In genomic region chr16:89409161-89409711, GRCh38 we compare ENCODE assay signal across 9 cellular contexts.
DNase-seq lines count a peak whose midpoint lies in the region; ATAC-seq and TF ChIP-seq lines count a peak whose summit lies in the region.
"Had no signal": no experiment of that assay in that cellular context is flagged by ENCODE, and none has a peak within 500 bp of the region (broad histone marks: within the 10 kb centered on the region; RNA-seq: fewer than 3 reads in every experiment).

No MANE protein-coding gene starts in this region.

- H3K36me3 ChIP-seq in CD4-positive, CD25-positive, alpha-beta regulatory T cell (ENCODE audit: control insufficient read depth, insufficient read depth, low read length) = peaks cover 2% of the 10 kb centered on the region
- H3K36me3 ChIP-seq in brain microvascular endothelial cell (replicated peaks) = no peaks in the 10 kb centered on the region
- peaks cover 1 to 2% of the 10 kb centered on the region in 2 experiments for H3K36me3 ChIP-seq in trophoblast cell (ENCODE audit: control insufficient read depth in 1 of 2, insufficient read depth in 2 of 2, low read length in 2 of 2)
- H3K36me3 ChIP-seq in left lung = no peaks in the 10 kb centered on the region

- no peak overlapping the region for H2BK12ac ChIP-seq in trophoblast cell (ENCODE audit: low read length)

- peak overlapping the region; percentile 91 for H3K27ac ChIP-seq in CD4-positive, CD25-positive, alpha-beta regulatory T cell (ENCODE audit: insufficient read depth, low read length, poor library complexity, severe bottlenecking)
- H3K27ac ChIP-seq in brain microvascular endothelial cell (no peak overlapping the region), trophoblast cell (ENCODE audit: low read depth, low read length) (peak overlapping the region; percentile 6), left lung (peak overlapping the region in 1 of 2 donors; percentile 45)

- no peak overlapping the region for H3K9ac ChIP-seq in trophoblast cell (ENCODE audit: low read length)

- no peaks in the 10 kb centered on the region for H3K9me3 Mint-ChIP-seq in CD4-positive, CD25-positive, alpha-beta regulatory T cell
- no peaks in the 10 kb centered on the region for H3K9me3 Mint-ChIP-seq in WTC11

- no peak overlapping the region for H2AK5ac ChIP-seq in trophoblast cell (ENCODE audit: low read length)

- ATAC-seq in CD4-positive, CD25-positive, alpha-beta regulatory T cell (ENCODE audit: low read depth in 2 of 2) = peak; percentile 74 to 75
- no peak for ATAC-seq in WTC11
- no peak for ATAC-seq in left lung

- TF ChIP-seq CTCF in WTC11 (IDR thresholded peaks at IDR 0.05) = no peak
- TF ChIP-seq CTCF in brain microvascular endothelial cell (IDR thresholded peaks at IDR 0.05; ENCODE audit: low read depth, low read length, missing control alignments) = no peak
- TF ChIP-seq CTCF in left lung (IDR thresholded peaks at IDR 0.05) = no peak

- no CpG with 5 or more reads among the region's 13 CpGs for WGBS in trophoblast cell (ENCODE audit: extremely low coverage, insufficient coverage, insufficient read length)

- H3K4ac ChIP-seq in trophoblast cell (ENCODE audit: low read depth, low read length) = peak overlapping the region; percentile 80

- no peak overlapping the region for H2BK5ac ChIP-seq in trophoblast cell (ENCODE audit: low read depth, low read length, poor library complexity)

- no peak overlapping the region for H2AFZ ChIP-seq in trophoblast cell (ENCODE audit: insufficient read depth, low read length, poor library complexity)

- no peak overlapping the region for H3K23ac ChIP-seq in trophoblast cell (ENCODE audit: low read length)

- peak overlapping the region; percentile 90 to 96 (median 95) for H3K27ac Mint-ChIP-seq in CD4-positive, CD25-positive, alpha-beta regulatory T cell
- peak overlapping the region; percentile 79; the same call in 1 of the 2 replicates for H3K27ac Mint-ChIP-seq in WTC11

- H3K27me3 Mint-ChIP-seq in CD4-positive, CD25-positive, alpha-beta regulatory T cell = no peaks in the 10 kb centered on the region
- no peaks in the 10 kb centered on the region for H3K27me3 Mint-ChIP-seq in WTC11 (ENCODE audit: low read depth)

- H3K4me1 ChIP-seq in CD4-positive, CD25-positive, alpha-beta regulatory T cell (ENCODE audit: control insufficient read depth, insufficient read depth, low read length, poor library complexity, severe bottlenecking) = peaks cover 99% of the 10 kb centered on the region
- H3K4me1 ChIP-seq in trophoblast cell (ENCODE audit: control insufficient read depth in 1 of 2, insufficient read depth in 2 of 2, low read length in 2 of 2) (peaks cover 44 to 59% of the 10 kb centered on the region in 2 experiments), left lung (peaks cover 50 to 86% of the 10 kb centered on the region in 2 donors)

- POLR2A ChIA-PET in WTC11 (lab: Charles Lee) = interaction anchor here (0.7 to 0.8 kb wide), 2 partner anchors 94 to 723 kb away, joined by 3 read pairs; partner anchors contain the start of gene SNAI3

- peaks cover 4% of the 10 kb centered on the region for H3K79me1 ChIP-seq in trophoblast cell (ENCODE audit: low read length)

- DNase-seq in CD4-positive, CD25-positive, alpha-beta regulatory T cell = peak; percentile 71 to 82 (median 79)
- DNase-seq in WTC11 (ENCODE audit: low spot score) = no peak
- peak; percentile 14 for DNase-seq in brain microvascular endothelial cell
- peak in 1 of 2 donors; percentile 37 for DNase-seq in trophoblast cell
- DNase-seq in DMS 273 treated with DMSO at 0.1 percent for 48 hours (lab: John Stamatoyannopoulos, UW) = no peak
- DNase-seq in left lung = no peak
- DNase-seq in SHP77 (lab: John Stamatoyannopoulos, UW) = no peak
- no peak for DNase-seq in NCI-H748 treated with DMSO at 0.1 percent for 48 hours (lab: John Stamatoyannopoulos, UW)
- DNase-seq: NCI-H2107 had no signal

- H2BK120ac ChIP-seq in trophoblast cell (ENCODE audit: insufficient read depth, low read length, poor library complexity) = no peak overlapping the region

- intact Hi-C loops in left lung (cut with DNase I) = no loop called here

- in situ Hi-C loops in brain microvascular endothelial cell (cut with HindIII; ENCODE audit: low pct_ligation_motif_present, low sequenced_read_pairs) = no loop called here

- H3K36me3 Mint-ChIP-seq in CD4-positive, CD25-positive, alpha-beta regulatory T cell = no peaks in the 10 kb centered on the region
- H3K36me3 Mint-ChIP-seq in WTC11 = no peaks in the 10 kb centered on the region

- no peak overlapping the region for H4K12ac ChIP-seq in trophoblast cell (ENCODE audit: low read depth, low read length)

- H3K4me3 ChIP-seq in CD4-positive, CD25-positive, alpha-beta regulatory T cell (ENCODE audit: low read depth, low read length) = peak overlapping the region; percentile 64
- no peak overlapping the region for H3K4me3 ChIP-seq in brain microvascular endothelial cell (ENCODE audit: low read depth, low read length)
- no peak overlapping the region for H3K4me3 ChIP-seq in trophoblast cell (ENCODE audit: low read depth, low read length)
- H3K4me3 ChIP-seq in left lung = no peak overlapping the region

- peaks cover 29 to 90% (median 65%) of the 10 kb centered on the region in 4 donors for H3K4me1 Mint-ChIP-seq in CD4-positive, CD25-positive, alpha-beta regulatory T cell
- peaks cover 87% of the 10 kb centered on the region for H3K4me1 Mint-ChIP-seq in WTC11

- H3K4me2 ChIP-seq in trophoblast cell (ENCODE audit: low read length) = peak overlapping the region; percentile 39

- H3K79me2 ChIP-seq in trophoblast cell (ENCODE audit: control insufficient read depth, insufficient read depth, low read length, poor library complexity) = peaks cover 32% of the 10 kb centered on the region

- H4K91ac ChIP-seq in trophoblast cell (ENCODE audit: low read depth, low read length) = no peak overlapping the region

- peak overlapping the region; percentile 35 to 86 (median 82) for H3K4me3 Mint-ChIP-seq in CD4-positive, CD25-positive, alpha-beta regulatory T cell
- H3K4me3 Mint-ChIP-seq in WTC11 = no peak overlapping the region

- H3K9me3 ChIP-seq in CD4-positive, CD25-positive, alpha-beta regulatory T cell (ENCODE audit: control insufficient read depth in 2 of 2, low read length in 2 of 2) = no peaks in the 10 kb centered on the region
- H3K9me3 ChIP-seq in trophoblast cell (ENCODE audit: insufficient read depth, low read depth, low read length) (no peaks in the 10 kb centered on the region), left lung (no peaks in the 10 kb centered on the region)

- CTCF ChIA-PET in WTC11 (lab: Charles Lee) = no interaction called here

- no peak overlapping the region for H3K18ac ChIP-seq in trophoblast cell (ENCODE audit: low read length)

- no peak overlapping the region for H3K14ac ChIP-seq in trophoblast cell (ENCODE audit: low read length)

- no peaks in the 10 kb centered on the region for H3K27me3 ChIP-seq in CD4-positive, CD25-positive, alpha-beta regulatory T cell (ENCODE audit: control insufficient read depth, insufficient read depth, low read length)
- no peaks in the 10 kb centered on the region for H3K27me3 ChIP-seq in brain microvascular endothelial cell (replicated peaks)
- no peaks in the 10 kb centered on the region for H3K27me3 ChIP-seq in trophoblast cell (ENCODE audit: insufficient read depth, low read length)
- no peaks in the 10 kb centered on the region for H3K27me3 ChIP-seq in left lung

- no peak overlapping the region for H4K8ac ChIP-seq in trophoblast cell (ENCODE audit: low read depth, low read length)

TF ChIP-seq in WTC11, 78 proteins besides CTCF, POLR2A, EP300 and RAD21:
- TF ChIP-seq AR (CRISPR knock-in tag; IDR thresholded peaks at IDR 0.05) (no peak), E2F5 (CRISPR knock-in tag; IDR thresholded peaks at IDR 0.05) (no peak), SOX15 (CRISPR knock-in tag; IDR thresholded peaks at IDR 0.05) (no peak), ZNF121 (CRISPR knock-in tag; IDR thresholded peaks at IDR 0.05) (peak; percentile 60; the same call in 1 of the 2 replicates), ATF3 (CRISPR knock-in tag; conservative IDR thresholded peaks at IDR 0.05) (no peak), MAX (CRISPR knock-in tag; IDR thresholded peaks at IDR 0.05) (no peak)

Comparison
In these comparisons a context has a peak if more than half of its experiments do, and no peak if none do; other contexts are left out.
1. ATAC-seq: peak in CD4-positive, CD25-positive, alpha-beta regulatory T cell (2 of 2); none in WTC11 (single experiment) and left lung (single experiment).
2. DNase-seq: peak in CD4-positive, CD25-positive, alpha-beta regulatory T cell (3 of 3) and brain microvascular endothelial cell (single experiment); none in WTC11 (single experiment), DMS 273 treated with DMSO at 0.1 percent for 48 hours (single experiment), left lung (0 of 2), SHP77 (0 of 2) and NCI-H748 treated with DMSO at 0.1 percent for 48 hours (single experiment).